Comparison of ENCODE assay signal across 2 cellular contexts in genomic region chr12:111784953-111785352, GRCh38.
A peak's percentile ranks its signal among the peaks of the same experiment; 100 is the strongest.
TF ChIP-seq lines count a peak whose summit lies in the region.

No MANE protein-coding gene starts in this region.

TF ChIP-seq in H1, 55 proteins besides CTCF, POLR2A, EP300 and RAD21:
- TF ChIP-seq MAFK (IDR thresholded peaks at IDR 0.05; ENCODE audit: low read depth, low read length): no peak
- TF ChIP-seq CBX8 (IDR thresholded peaks at IDR 0.05; ENCODE audit: borderline replicate concordance, low read depth, low read length): no peak
- TF ChIP-seq EZH2 (IDR thresholded peaks at IDR 0.05; ENCODE audit: low read depth, low read length, severe bottlenecking): no peak
- no peak for TF ChIP-seq EGR1 (IDR thresholded peaks at IDR 0.05; ENCODE audit: borderline replicate concordance, low read depth, low read length)
- TF ChIP-seq GABPA (IDR thresholded peaks at IDR 0.05; ENCODE audit: borderline replicate concordance, insufficient read depth, low read length): no peak
- TF ChIP-seq TAF1 (IDR thresholded peaks at IDR 0.05; ENCODE audit: low read depth, low read length): no peak
- no peak for TF ChIP-seq BRCA1 (IDR thresholded peaks at IDR 0.05; ENCODE audit: low read depth, low read length)
- no peak for TF ChIP-seq SIN3A (conservative IDR thresholded peaks at IDR 0.05 in 1 of 2, IDR thresholded peaks at IDR 0.05 in 1 of 2; ENCODE audit: low read depth in 1 of 2, low read length in 2 of 2)
- no peak for TF ChIP-seq JUND (IDR thresholded peaks at IDR 0.05; ENCODE audit: low read length)
- no peak for TF ChIP-seq KDM5A (IDR thresholded peaks at IDR 0.05; ENCODE audit: low read length)
- no peak for TF ChIP-seq CREB1 (IDR thresholded peaks at IDR 0.05)
- no peak for TF ChIP-seq SP1 (IDR thresholded peaks at IDR 0.05; ENCODE audit: low read depth, low read length)

TF ChIP-seq in liver, 16 proteins besides CTCF, POLR2A, EP300 and RAD21:
- TF ChIP-seq RXRA (IDR thresholded peaks at IDR 0.05) (peak; percentile 56 to 57), SP1 (IDR thresholded peaks at IDR 0.05) (peak; percentile 57), HNF4A (conservative IDR thresholded peaks at IDR 0.05) (peak; percentile 69 to 73), FOXA1 (IDR thresholded peaks at IDR 0.05) (no peak), MAX (IDR thresholded peaks at IDR 0.05) (no peak), HNF4G (IDR thresholded peaks at IDR 0.05) (peak; percentile 30)
- TF ChIP-seq, protein P1, sequence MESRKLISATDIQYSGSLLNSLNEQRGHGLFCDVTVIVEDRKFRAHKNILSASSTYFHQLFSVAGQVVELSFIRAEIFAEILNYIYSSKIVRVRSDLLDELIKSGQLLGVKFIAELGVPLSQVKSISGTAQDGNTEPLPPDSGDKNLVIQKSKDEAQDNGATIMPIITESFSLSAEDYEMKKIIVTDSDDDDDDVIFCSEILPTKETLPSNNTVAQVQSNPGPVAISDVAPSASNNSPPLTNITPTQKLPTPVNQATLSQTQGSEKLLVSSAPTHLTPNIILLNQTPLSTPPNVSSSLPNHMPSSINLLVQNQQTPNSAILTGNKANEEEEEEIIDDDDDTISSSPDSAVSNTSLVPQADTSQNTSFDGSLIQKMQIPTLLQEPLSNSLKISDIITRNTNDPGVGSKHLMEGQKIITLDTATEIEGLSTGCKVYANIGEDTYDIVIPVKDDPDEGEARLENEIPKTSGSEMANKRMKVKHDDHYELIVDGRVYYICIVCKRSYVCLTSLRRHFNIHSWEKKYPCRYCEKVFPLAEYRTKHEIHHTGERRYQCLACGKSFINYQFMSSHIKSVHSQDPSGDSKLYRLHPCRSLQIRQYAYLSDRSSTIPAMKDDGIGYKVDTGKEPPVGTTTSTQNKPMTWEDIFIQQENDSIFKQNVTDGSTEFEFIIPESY (IDR thresholded peaks at IDR 0.05): no peak
- TF ChIP-seq, protein P2, sequence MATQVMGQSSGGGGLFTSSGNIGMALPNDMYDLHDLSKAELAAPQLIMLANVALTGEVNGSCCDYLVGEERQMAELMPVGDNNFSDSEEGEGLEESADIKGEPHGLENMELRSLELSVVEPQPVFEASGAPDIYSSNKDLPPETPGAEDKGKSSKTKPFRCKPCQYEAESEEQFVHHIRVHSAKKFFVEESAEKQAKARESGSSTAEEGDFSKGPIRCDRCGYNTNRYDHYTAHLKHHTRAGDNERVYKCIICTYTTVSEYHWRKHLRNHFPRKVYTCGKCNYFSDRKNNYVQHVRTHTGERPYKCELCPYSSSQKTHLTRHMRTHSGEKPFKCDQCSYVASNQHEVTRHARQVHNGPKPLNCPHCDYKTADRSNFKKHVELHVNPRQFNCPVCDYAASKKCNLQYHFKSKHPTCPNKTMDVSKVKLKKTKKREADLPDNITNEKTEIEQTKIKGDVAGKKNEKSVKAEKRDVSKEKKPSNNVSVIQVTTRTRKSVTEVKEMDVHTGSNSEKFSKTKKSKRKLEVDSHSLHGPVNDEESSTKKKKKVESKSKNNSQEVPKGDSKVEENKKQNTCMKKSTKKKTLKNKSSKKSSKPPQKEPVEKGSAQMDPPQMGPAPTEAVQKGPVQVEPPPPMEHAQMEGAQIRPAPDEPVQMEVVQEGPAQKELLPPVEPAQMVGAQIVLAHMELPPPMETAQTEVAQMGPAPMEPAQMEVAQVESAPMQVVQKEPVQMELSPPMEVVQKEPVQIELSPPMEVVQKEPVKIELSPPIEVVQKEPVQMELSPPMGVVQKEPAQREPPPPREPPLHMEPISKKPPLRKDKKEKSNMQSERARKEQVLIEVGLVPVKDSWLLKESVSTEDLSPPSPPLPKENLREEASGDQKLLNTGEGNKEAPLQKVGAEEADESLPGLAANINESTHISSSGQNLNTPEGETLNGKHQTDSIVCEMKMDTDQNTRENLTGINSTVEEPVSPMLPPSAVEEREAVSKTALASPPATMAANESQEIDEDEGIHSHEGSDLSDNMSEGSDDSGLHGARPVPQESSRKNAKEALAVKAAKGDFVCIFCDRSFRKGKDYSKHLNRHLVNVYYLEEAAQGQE (IDR thresholded peaks at IDR 0.05): peak; percentile 19
TF ChIP-seq in liver: peak in this region for 5.
